In the genomic region with DNA sequence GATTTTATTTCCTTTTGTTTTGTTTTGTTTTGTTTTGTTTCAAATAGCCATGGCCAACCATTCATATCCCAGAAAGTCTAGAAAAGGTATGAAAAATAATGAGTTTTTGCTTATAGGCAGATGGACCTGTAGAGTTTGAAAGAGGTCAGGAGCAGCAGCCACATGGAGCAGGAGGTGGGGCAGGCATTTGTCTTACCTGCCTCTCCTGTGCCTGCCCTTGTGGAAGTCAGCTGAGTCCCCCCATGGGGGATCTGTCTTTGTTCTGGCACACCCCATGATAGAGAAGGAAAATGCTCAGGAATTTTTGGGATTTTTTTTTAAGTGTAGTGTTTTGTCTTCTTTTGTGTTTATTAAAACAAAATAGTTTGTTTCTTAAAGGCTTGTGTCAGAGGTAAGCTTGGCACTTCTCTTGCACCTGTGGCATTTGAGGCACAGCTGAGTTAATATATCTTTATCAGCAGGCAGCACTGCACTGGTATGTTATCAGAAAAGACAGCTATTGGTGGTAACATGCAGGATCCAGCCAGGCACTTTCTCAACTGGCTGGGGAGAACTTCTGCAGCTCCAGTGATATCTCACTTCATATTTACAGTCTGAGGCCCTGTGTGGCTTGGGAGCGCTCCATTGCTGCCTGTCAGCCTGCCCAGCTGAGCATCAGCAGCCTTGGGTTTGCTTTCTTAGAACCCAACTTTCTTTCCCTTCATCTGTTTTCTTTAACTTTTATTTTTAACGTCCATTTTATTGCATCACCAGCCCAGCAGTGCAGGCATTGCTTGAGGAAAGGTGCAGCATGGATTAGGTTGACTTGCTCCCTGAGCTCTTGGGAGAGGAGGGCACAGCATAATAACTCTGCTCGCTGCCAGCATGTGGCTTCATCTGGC, we compare ENCODE assay signal across 1 cellular context.
TF ChIP-seq lines count a peak whose summit lies in the region.

No MANE protein-coding gene starts in this region.

TF ChIP-seq in H1, 55 proteins besides CTCF, POLR2A, EP300 and RAD21:
- TF ChIP-seq KDM4A (IDR thresholded peaks at IDR 0.05; ENCODE audit: low read depth, low read length, severe bottlenecking) (no peak), CEBPB (IDR thresholded peaks at IDR 0.05; ENCODE audit: low read depth, low read length) (peak; percentile 58), SIN3A (conservative IDR thresholded peaks at IDR 0.05 in 1 of 2, IDR thresholded peaks at IDR 0.05 in 1 of 2; ENCODE audit: low read depth in 1 of 2, low read length in 2 of 2) (0 out of 4 replicates have a peak, but pooled peaks of 1 of the 2 experiments have one; percentile 18)
- TF ChIP-seq, protein P1, sequence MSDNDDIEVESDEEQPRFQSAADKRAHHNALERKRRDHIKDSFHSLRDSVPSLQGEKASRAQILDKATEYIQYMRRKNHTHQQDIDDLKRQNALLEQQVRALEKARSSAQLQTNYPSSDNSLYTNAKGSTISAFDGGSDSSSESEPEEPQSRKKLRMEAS (IDR thresholded peaks at IDR 0.05): 0 out of 2 replicates have a peak, but pooled peaks have one; percentile 24
